1 cellular context compared by ENCODE assay signal in genomic region chr1:118504867-118505266, GRCh38.
TF ChIP-seq lines count a peak whose summit lies in the region.

No MANE protein-coding gene starts in this region.

TF ChIP-seq in GM23338, 12 proteins besides CTCF, POLR2A, EP300 and RAD21 (continued from another document):
- TF ChIP-seq ZNF462 (CRISPR knock-in tag; IDR thresholded peaks at IDR 0.05) (no peak), ZNF331 (CRISPR knock-in tag; IDR thresholded peaks at IDR 0.05; ENCODE audit: low read depth) (no peak), NANOG (IDR thresholded peaks at IDR 0.05; ENCODE audit: borderline replicate concordance) (no peak), ETS1 (IDR thresholded peaks at IDR 0.05) (no peak), STAT1 (IDR thresholded peaks at IDR 0.05; ENCODE audit: unreplicated experiment) (no peak), EZH2phosphoT487 (IDR thresholded peaks at IDR 0.05; ENCODE audit: unreplicated experiment) (no peak)
